Comparison of ENCODE assay signal across 1 cellular context in the genomic region with DNA sequence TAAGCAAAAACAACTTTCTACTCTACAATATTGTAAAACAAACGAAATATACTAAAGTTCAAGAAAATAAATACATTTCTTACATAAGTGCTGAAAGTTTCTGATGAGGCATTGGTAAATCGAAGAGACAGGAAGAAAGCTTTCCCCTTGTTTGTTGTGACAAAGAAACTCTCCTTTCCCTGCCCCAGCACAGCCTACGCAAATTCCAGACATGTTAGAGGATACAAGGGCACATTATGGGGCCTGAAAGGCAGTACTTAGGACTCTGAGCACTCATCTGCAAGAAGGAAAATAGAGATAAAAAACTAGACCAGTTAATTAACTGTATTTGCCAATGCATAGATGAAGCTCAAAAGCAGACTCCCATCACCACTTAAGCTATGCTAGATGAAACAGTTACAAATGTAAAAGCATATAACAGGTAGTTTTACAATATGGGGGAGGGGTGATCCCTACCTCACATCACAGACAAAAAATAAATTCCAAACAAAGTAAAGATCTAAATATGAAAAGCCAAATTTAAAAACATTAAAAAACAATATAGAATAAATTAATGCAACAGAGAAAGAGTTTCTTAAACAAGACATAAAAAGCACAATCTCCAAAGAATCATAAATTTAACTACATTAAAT.
TF ChIP-seq lines count a peak whose summit lies in the region.

No MANE protein-coding gene starts in this region.

TF ChIP-seq in HepG2, 621 proteins besides CTCF, POLR2A, EP300 and RAD21:
- no peak for TF ChIP-seq LCORL (IDR thresholded peaks at IDR 0.05)
- no peak for TF ChIP-seq LCORL (CRISPR knock-in tag; IDR thresholded peaks at IDR 0.05)
- TF ChIP-seq, protein P1, sequence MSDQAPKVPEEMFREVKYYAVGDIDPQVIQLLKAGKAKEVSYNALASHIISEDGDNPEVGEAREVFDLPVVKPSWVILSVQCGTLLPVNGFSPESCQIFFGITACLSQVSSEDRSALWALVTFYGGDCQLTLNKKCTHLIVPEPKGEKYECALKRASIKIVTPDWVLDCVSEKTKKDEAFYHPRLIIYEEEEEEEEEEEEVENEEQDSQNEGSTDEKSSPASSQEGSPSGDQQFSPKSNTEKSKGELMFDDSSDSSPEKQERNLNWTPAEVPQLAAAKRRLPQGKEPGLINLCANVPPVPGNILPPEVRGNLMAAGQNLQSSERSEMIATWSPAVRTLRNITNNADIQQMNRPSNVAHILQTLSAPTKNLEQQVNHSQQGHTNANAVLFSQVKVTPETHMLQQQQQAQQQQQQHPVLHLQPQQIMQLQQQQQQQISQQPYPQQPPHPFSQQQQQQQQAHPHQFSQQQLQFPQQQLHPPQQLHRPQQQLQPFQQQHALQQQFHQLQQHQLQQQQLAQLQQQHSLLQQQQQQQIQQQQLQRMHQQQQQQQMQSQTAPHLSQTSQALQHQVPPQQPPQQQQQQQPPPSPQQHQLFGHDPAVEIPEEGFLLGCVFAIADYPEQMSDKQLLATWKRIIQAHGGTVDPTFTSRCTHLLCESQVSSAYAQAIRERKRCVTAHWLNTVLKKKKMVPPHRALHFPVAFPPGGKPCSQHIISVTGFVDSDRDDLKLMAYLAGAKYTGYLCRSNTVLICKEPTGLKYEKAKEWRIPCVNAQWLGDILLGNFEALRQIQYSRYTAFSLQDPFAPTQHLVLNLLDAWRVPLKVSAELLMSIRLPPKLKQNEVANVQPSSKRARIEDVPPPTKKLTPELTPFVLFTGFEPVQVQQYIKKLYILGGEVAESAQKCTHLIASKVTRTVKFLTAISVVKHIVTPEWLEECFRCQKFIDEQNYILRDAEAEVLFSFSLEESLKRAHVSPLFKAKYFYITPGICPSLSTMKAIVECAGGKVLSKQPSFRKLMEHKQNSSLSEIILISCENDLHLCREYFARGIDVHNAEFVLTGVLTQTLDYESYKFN (CRISPR knock-in tag; conservative IDR thresholded peaks at IDR 0.05), result 0 out of 2 replicates have a peak, but pooled peaks have one; percentile 23
- TF ChIP-seq TEAD3 (CRISPR knock-in tag; optimal IDR thresholded peaks at IDR 0.05; ENCODE audit: borderline replicate concordance), result peak; percentile 23
- TF ChIP-seq, protein P2, sequence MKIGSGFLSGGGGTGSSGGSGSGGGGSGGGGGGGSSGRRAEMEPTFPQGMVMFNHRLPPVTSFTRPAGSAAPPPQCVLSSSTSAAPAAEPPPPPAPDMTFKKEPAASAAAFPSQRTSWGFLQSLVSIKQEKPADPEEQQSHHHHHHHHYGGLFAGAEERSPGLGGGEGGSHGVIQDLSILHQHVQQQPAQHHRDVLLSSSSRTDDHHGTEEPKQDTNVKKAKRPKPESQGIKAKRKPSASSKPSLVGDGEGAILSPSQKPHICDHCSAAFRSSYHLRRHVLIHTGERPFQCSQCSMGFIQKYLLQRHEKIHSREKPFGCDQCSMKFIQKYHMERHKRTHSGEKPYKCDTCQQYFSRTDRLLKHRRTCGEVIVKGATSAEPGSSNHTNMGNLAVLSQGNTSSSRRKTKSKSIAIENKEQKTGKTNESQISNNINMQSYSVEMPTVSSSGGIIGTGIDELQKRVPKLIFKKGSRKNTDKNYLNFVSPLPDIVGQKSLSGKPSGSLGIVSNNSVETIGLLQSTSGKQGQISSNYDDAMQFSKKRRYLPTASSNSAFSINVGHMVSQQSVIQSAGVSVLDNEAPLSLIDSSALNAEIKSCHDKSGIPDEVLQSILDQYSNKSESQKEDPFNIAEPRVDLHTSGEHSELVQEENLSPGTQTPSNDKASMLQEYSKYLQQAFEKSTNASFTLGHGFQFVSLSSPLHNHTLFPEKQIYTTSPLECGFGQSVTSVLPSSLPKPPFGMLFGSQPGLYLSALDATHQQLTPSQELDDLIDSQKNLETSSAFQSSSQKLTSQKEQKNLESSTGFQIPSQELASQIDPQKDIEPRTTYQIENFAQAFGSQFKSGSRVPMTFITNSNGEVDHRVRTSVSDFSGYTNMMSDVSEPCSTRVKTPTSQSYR (CRISPR knock-in tag; IDR thresholded peaks at IDR 0.05; ENCODE audit: borderline replicate concordance), result peak; percentile 62
- TF ChIP-seq, protein P3, sequence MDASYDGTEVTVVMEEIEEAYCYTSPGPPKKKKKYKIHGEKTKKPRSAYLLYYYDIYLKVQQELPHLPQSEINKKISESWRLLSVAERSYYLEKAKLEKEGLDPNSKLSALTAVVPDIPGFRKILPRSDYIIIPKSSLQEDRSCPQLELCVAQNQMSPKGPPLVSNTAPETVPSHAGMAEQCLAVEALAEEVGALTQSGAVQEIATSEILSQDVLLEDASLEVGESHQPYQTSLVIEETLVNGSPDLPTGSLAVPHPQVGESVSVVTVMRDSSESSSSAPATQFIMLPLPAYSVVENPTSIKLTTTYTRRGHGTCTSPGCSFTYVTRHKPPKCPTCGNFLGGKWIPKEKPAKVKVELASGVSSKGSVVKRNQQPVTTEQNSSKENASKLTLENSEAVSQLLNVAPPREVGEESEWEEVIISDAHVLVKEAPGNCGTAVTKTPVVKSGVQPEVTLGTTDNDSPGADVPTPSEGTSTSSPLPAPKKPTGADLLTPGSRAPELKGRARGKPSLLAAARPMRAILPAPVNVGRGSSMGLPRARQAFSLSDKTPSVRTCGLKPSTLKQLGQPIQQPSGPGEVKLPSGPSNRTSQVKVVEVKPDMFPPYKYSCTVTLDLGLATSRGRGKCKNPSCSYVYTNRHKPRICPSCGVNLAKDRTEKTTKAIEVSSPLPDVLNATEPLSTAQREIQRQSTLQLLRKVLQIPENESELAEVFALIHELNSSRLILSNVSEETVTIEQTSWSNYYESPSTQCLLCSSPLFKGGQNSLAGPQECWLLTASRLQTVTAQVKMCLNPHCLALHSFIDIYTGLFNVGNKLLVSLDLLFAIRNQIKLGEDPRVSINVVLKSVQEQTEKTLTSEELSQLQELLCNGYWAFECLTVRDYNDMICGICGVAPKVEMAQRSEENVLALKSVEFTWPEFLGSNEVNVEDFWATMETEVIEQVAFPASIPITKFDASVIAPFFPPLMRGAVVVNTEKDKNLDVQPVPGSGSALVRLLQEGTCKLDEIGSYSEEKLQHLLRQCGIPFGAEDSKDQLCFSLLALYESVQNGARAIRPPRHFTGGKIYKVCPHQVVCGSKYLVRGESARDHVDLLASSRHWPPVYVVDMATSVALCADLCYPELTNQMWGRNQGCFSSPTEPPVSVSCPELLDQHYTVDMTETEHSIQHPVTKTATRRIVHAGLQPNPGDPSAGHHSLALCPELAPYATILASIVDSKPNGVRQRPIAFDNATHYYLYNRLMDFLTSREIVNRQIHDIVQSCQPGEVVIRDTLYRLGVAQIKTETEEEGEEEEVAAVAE (CRISPR knock-in tag; IDR thresholded peaks at IDR 0.05; ENCODE audit: borderline replicate concordance), result no peak
